Comparison of ENCODE assay signal across 1 cellular context in genomic region chr4:110268352-110268751, GRCh38.
A peak's percentile ranks its signal among the peaks of the same experiment; 100 is the strongest.
TF ChIP-seq lines count a peak whose summit lies in the region.

No MANE protein-coding gene starts in this region.

TF ChIP-seq in GM12878, 131 proteins besides CTCF, POLR2A, EP300 and RAD21 (continued from another document):
- TF ChIP-seq RUNX3 (IDR thresholded peaks at IDR 0.05; ENCODE audit: low read length), result peak; percentile 64
- TF ChIP-seq SUZ12 (IDR thresholded peaks at IDR 0.05; ENCODE audit: unreplicated experiment), result no peak
- 0 out of 2 replicates have a peak, but pooled peaks have one; percentile 14 for TF ChIP-seq YY1 (IDR thresholded peaks at IDR 0.05; ENCODE audit: low read depth, low read length)
- no peak for TF ChIP-seq RELB (IDR thresholded peaks at IDR 0.05; ENCODE audit: low read depth)
- TF ChIP-seq MXI1 (IDR thresholded peaks at IDR 0.05; ENCODE audit: low read depth, low read length), result no peak
- TF ChIP-seq, protein P1, sequence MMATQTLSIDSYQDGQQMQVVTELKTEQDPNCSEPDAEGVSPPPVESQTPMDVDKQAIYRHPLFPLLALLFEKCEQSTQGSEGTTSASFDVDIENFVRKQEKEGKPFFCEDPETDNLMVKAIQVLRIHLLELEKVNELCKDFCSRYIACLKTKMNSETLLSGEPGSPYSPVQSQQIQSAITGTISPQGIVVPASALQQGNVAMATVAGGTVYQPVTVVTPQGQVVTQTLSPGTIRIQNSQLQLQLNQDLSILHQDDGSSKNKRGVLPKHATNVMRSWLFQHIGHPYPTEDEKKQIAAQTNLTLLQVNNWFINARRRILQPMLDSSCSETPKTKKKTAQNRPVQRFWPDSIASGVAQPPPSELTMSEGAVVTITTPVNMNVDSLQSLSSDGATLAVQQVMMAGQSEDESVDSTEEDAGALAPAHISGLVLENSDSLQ (IDR thresholded peaks at IDR 0.05), result peak; percentile 52; the same call in 1 of the 2 replicates
- TF ChIP-seq STAT3 (IDR thresholded peaks at IDR 0.05; ENCODE audit: low read depth, low read length), result no peak
- no peak for TF ChIP-seq ZNF622 (IDR thresholded peaks at IDR 0.05)
- TF ChIP-seq, protein P2, sequence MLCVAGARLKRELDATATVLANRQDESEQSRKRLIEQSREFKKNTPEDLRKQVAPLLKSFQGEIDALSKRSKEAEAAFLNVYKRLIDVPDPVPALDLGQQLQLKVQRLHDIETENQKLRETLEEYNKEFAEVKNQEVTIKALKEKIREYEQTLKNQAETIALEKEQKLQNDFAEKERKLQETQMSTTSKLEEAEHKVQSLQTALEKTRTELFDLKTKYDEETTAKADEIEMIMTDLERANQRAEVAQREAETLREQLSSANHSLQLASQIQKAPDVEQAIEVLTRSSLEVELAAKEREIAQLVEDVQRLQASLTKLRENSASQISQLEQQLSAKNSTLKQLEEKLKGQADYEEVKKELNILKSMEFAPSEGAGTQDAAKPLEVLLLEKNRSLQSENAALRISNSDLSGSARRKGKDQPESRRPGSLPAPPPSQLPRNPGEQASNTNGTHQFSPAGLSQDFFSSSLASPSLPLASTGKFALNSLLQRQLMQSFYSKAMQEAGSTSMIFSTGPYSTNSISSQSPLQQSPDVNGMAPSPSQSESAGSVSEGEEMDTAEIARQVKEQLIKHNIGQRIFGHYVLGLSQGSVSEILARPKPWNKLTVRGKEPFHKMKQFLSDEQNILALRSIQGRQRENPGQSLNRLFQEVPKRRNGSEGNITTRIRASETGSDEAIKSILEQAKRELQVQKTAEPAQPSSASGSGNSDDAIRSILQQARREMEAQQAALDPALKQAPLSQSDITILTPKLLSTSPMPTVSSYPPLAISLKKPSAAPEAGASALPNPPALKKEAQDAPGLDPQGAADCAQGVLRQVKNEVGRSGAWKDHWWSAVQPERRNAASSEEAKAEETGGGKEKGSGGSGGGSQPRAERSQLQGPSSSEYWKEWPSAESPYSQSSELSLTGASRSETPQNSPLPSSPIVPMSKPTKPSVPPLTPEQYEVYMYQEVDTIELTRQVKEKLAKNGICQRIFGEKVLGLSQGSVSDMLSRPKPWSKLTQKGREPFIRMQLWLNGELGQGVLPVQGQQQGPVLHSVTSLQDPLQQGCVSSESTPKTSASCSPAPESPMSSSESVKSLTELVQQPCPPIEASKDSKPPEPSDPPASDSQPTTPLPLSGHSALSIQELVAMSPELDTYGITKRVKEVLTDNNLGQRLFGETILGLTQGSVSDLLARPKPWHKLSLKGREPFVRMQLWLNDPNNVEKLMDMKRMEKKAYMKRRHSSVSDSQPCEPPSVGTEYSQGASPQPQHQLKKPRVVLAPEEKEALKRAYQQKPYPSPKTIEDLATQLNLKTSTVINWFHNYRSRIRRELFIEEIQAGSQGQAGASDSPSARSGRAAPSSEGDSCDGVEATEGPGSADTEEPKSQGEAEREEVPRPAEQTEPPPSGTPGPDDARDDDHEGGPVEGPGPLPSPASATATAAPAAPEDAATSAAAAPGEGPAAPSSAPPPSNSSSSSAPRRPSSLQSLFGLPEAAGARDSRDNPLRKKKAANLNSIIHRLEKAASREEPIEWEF (IDR thresholded peaks at IDR 0.05; ENCODE audit: insufficient replicate concordance, low read depth, low read length), result no peak
- TF ChIP-seq BCL11A (IDR thresholded peaks at IDR 0.05; ENCODE audit: low read depth, low read length), result no peak
